ENCODE assay signal across 8 cellular contexts in the genomic region with DNA sequence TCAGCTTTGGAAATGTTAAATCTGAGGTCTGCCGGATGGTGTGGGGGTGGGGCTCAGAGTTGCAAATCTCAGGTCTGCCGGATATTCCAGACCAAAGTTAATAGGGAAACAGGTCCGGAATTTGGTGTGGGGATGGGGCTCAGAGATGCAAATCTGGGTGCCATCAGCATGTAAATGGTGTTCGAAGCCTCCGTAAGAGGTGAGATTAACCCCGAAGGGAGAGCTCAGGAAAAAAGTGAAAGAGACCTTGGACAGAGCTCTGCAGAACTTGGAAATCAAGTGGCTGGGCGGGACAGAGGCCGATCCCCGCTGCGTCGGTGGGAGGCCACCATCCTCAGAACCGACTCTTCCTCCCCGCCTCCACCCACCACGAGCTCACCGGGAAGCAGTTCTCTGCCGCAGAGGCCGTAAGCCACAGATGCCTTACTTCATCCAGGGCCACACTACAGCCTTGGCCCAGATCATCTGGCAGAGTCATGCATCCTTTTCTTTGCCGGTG. TPM values are rescaled to one million over a fixed set of nuclear protein-coding genes. Genes with fewer than 3 reads are reported as not detected.
DNase-seq lines count a peak whose midpoint lies in the region; ATAC-seq and TF ChIP-seq lines count a peak whose summit lies in the region.

No MANE protein-coding gene starts in this region.

- H3K9me3 Mint-ChIP-seq in IgD-negative memory B cell: no peaks in the 10 kb centered on the region
- no peaks in the 10 kb centered on the region for H3K9me3 Mint-ChIP-seq in activated CD4-positive, alpha-beta T cell treated with anti-CD3 and anti-CD28 coated beads, Interleukin-2, amount 10 ng/mL, durations not matched to agents 7 days and 5 days

- H3K36me3 Mint-ChIP-seq in IgD-negative memory B cell: peaks cover 2% of the 10 kb centered on the region
- H3K36me3 Mint-ChIP-seq in activated CD4-positive, alpha-beta T cell treated with anti-CD3 and anti-CD28 coated beads, Interleukin-2, amount 10 ng/mL, durations not matched to agents 7 days and 5 days (ENCODE audit: low read depth): peaks cover 6% of the 10 kb centered on the region

- peak overlapping the region; percentile 91 to 97 (median 94) for H3K4me3 Mint-ChIP-seq in IgD-negative memory B cell
- H3K4me3 Mint-ChIP-seq in activated CD4-positive, alpha-beta T cell treated with anti-CD3 and anti-CD28 coated beads, Interleukin-2, amount 10 ng/mL, durations not matched to agents 7 days and 5 days: peak overlapping the region; percentile 91

- peak overlapping the region; percentile 34 for H3K9ac ChIP-seq in muscle layer of colon (ENCODE audit: low read length)

- peaks cover 31 to 41% (median 36%) of the 10 kb centered on the region in 4 donors for H3K4me1 ChIP-seq in esophagus muscularis mucosa
- H3K4me1 ChIP-seq in muscle layer of colon (ENCODE audit: insufficient read depth, low read length): peaks cover 20% of the 10 kb centered on the region
- H3K4me1 ChIP-seq in upper lobe of right lung: peaks cover 29% of the 10 kb centered on the region

- WGBS in esophagus muscularis mucosa: 1% methylated on average over 17 of the region's 18 CpGs

- TF ChIP-seq CTCF in esophagus muscularis mucosa (IDR thresholded peaks at IDR 0.05) (no peak), upper lobe of right lung (IDR thresholded peaks at IDR 0.05) (no peak), GM10266 (IDR thresholded peaks at IDR 0.05; ENCODE audit: control insufficient read depth, insufficient read depth, low read depth, missing control alignments) (no peak)

- peak overlapping the region in 2 of 3 donors; percentile 71 to 83 for H3K27ac Mint-ChIP-seq in IgD-negative memory B cell
- H3K27ac Mint-ChIP-seq in activated CD4-positive, alpha-beta T cell treated with anti-CD3 and anti-CD28 coated beads, Interleukin-2, amount 10 ng/mL, durations not matched to agents 7 days and 5 days: peak overlapping the region; percentile 98

- peak overlapping the region; percentile 94 to 99 (median 98) for H3K27ac ChIP-seq in esophagus muscularis mucosa (replicated peaks in 1 of 4)
- H3K27ac ChIP-seq in muscle layer of colon (ENCODE audit: low read depth, low read length): peak overlapping the region; percentile 53
- H3K27ac ChIP-seq in upper lobe of right lung: no peak overlapping the region

- H3K4me1 Mint-ChIP-seq in IgD-negative memory B cell: peaks cover 13 to 38% (median 25%) of the 10 kb centered on the region in 3 donors
- peaks cover 56% of the 10 kb centered on the region for H3K4me1 Mint-ChIP-seq in activated CD4-positive, alpha-beta T cell treated with anti-CD3 and anti-CD28 coated beads, Interleukin-2, amount 10 ng/mL, durations not matched to agents 7 days and 5 days

- peak overlapping the region; percentile 71 to 96 (median 86) for H3K4me3 ChIP-seq in esophagus muscularis mucosa
- peak overlapping the region; percentile 52 to 90 for H3K4me3 ChIP-seq in muscle layer of colon (ENCODE audit: low read depth in 1 of 2, low read length in 2 of 2)
- H3K4me3 ChIP-seq in upper lobe of right lung: peak overlapping the region; percentile 74

- TF ChIP-seq EP300 in esophagus muscularis mucosa (IDR thresholded peaks at IDR 0.05): no peak

- H3K27me3 Mint-ChIP-seq in IgD-negative memory B cell: peaks cover 22% of the 10 kb centered on the region
- H3K27me3 Mint-ChIP-seq in activated CD4-positive, alpha-beta T cell treated with anti-CD3 and anti-CD28 coated beads, Interleukin-2, amount 10 ng/mL, durations not matched to agents 7 days and 5 days: no peaks in the 10 kb centered on the region

- no peaks in the 10 kb centered on the region for H3K9me3 ChIP-seq in esophagus muscularis mucosa
- no peaks in the 10 kb centered on the region for H3K9me3 ChIP-seq in muscle layer of colon (ENCODE audit: low read length)
- no peaks in the 10 kb centered on the region for H3K9me3 ChIP-seq in upper lobe of right lung

- ATAC-seq in upper lobe of right lung (peak; percentile 59), HG02642 (IDR thresholded peaks at IDR 0.05; ENCODE audit: poor library complexity, unreplicated experiment) (no peak)

- H3K36me3 ChIP-seq in esophagus muscularis mucosa (no peaks in the 10 kb centered on the region), muscle layer of colon (ENCODE audit: insufficient read depth, low read length) (no peaks in the 10 kb centered on the region), upper lobe of right lung (no peaks in the 10 kb centered on the region)

- POLR2A ChIA-PET in activated CD4-positive, alpha-beta T cell treated with anti-CD3 and anti-CD28 coated beads, Interleukin-2, amount 10 ng/mL, durations not matched to agents 7 days and 5 days (lab: Charles Lee): interaction anchor here (0.6 kb wide), 1 partner anchor 9 kb away, joined by 5 read pairs; no protein-coding TSS in a partner anchor

- CTCF ChIA-PET in activated CD4-positive, alpha-beta T cell treated with anti-CD3 and anti-CD28 coated beads, Interleukin-2, amount 10 ng/mL, durations not matched to agents 7 days and 5 days (lab: Charles Lee): interaction anchor here (0.8 to 3.9 kb wide), 6 partner anchors 9 to 50 kb away, joined by 3 to 19 read pairs (median 4); a partner anchor contains a TSS

- DNase-seq in AG08396 (ENCODE audit: low spot score) (peak; percentile 74), esophagus muscularis mucosa (ENCODE audit: extremely low spot score) (no peak), upper lobe of right lung (peak; percentile 77), GM10266 (ENCODE audit: extremely low spot score) (no peak)
- peak; percentile 42 for DNase-seq in activated CD4-positive, alpha-beta T cell treated with anti-CD3 and anti-CD28 coated beads, Interleukin-2, amount 10 ng/mL, durations not matched to agents 7 days and 5 days

- TF ChIP-seq POLR2A in esophagus muscularis mucosa (IDR thresholded peaks at IDR 0.05; ENCODE audit: low read depth): no peak

- H3K27me3 ChIP-seq in esophagus muscularis mucosa: peaks cover 0 to 29% (median 5%) of the 10 kb centered on the region in 4 donors
- peaks cover 15% of the 10 kb centered on the region in 2 donors for H3K27me3 ChIP-seq in muscle layer of colon (ENCODE audit: control insufficient read depth in 1 of 2, insufficient read depth in 2 of 2, low read length in 2 of 2)
- no peaks in the 10 kb centered on the region for H3K27me3 ChIP-seq in upper lobe of right lung

- intact Hi-C loops in esophagus muscularis mucosa (cut with DNase I): no loop called here
- intact Hi-C loops in upper lobe of right lung (cut with DNase I): no loop called here

RNA-seq across cellular contexts. Expression of a gene that starts 1.7 kb away (rescaled TPM):
- polyA plus RNA-seq in IgD-negative memory B cell: 7.9 TPM
- 10 to 100 TPM; 74.4 to 74.9 TPM for total RNA-seq in activated CD4-positive, alpha-beta T cell treated with anti-CD3 and anti-CD28 coated beads, Interleukin-2, amount 10 ng/mL, durations not matched to agents 7 days and 5 days
- 10 to 100 TPM; 37.0 to 53.1 (median 46.0) TPM for total RNA-seq in esophagus muscularis mucosa
- total RNA-seq in upper lobe of right lung: 38.9 TPM

RNA-seq across cellular contexts. Expression of a gene that starts 50.0 kb away (rescaled TPM):
- 10.2 TPM for polyA plus RNA-seq in IgD-negative memory B cell
- total RNA-seq in activated CD4-positive, alpha-beta T cell treated with anti-CD3 and anti-CD28 coated beads, Interleukin-2, amount 10 ng/mL, durations not matched to agents 7 days and 5 days: 10 to 100 TPM in 1 of 2 experiments, 1 to 10 TPM in 1; 9.8 to 12.0 TPM
- total RNA-seq in esophagus muscularis mucosa (10 to 100 TPM; 29.3 to 42.8 (median 38.4) TPM), upper lobe of right lung (29.6 TPM)

Comparison
In these comparisons a context has a peak if more than half of its experiments do, and no peak if none do; other contexts are left out.
1. DNase-seq: peak in AG08396 (single experiment), activated CD4-positive, alpha-beta T cell treated with anti-CD3 and anti-CD28 coated beads, Interleukin-2, amount 10 ng/mL, durations not matched to agents 7 days and 5 days (single experiment) and upper lobe of right lung (single experiment); none in esophagus muscularis mucosa (single experiment) and GM10266 (single experiment).
2. Peak in every context shown above with its lines, with median percentiles within 50 percentile points of each other: H3K4me3 ChIP-seq.